ENCODE assay signal across 1 cellular context in the genomic region with DNA sequence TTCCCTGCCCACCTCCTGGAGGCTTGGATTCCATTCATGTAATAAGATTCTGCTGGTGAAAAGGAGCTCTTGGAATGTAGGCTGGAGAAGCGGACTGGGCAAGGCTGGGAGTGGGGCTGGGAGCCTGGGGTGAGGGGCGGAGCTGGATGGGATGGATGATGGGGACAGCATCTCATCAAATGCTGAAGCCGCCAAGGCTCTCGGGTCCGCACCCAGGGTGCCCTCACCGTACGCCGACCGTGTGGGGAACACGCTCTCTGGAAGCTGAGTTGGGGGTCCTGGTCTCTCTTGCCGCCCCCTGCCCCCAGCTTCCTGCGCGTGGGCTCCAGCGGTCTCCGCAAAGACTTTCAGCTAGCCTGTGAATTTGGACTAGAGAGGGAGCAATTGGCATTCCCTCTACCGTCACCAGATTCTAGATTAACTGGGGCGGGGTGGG.
TF ChIP-seq lines count a peak whose summit lies in the region.

No MANE protein-coding gene starts in this region.

TF ChIP-seq in WTC11, 78 proteins besides CTCF, POLR2A, EP300 and RAD21 (continued from another document):
- TF ChIP-seq, protein P1, sequence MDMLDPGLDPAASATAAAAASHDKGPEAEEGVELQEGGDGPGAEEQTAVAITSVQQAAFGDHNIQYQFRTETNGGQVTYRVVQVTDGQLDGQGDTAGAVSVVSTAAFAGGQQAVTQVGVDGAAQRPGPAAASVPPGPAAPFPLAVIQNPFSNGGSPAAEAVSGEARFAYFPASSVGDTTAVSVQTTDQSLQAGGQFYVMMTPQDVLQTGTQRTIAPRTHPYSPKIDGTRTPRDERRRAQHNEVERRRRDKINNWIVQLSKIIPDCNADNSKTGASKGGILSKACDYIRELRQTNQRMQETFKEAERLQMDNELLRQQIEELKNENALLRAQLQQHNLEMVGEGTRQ (CRISPR knock-in tag; IDR thresholded peaks at IDR 0.05), result no peak
- TF ChIP-seq NFYB (CRISPR knock-in tag; conservative IDR thresholded peaks at IDR 0.05; ENCODE audit: low read depth) (no peak), ZNF317 (CRISPR knock-in tag; IDR thresholded peaks at IDR 0.05; ENCODE audit: borderline replicate concordance, low read depth) (no peak), ZNF416 (CRISPR knock-in tag; IDR thresholded peaks at IDR 0.05) (no peak), MYBL2 (CRISPR knock-in tag; IDR thresholded peaks at IDR 0.05) (no peak), CREB1 (CRISPR knock-in tag; IDR thresholded peaks at IDR 0.05) (no peak), ESRRA (CRISPR knock-in tag; IDR thresholded peaks at IDR 0.05; ENCODE audit: borderline replicate concordance) (no peak), ZNF532 (CRISPR knock-in tag; IDR thresholded peaks at IDR 0.05; ENCODE audit: borderline replicate concordance) (no peak), NR3C1 (CRISPR knock-in tag; conservative IDR thresholded peaks at IDR 0.05; ENCODE audit: low read depth) (no peak)
- TF ChIP-seq, protein P2, sequence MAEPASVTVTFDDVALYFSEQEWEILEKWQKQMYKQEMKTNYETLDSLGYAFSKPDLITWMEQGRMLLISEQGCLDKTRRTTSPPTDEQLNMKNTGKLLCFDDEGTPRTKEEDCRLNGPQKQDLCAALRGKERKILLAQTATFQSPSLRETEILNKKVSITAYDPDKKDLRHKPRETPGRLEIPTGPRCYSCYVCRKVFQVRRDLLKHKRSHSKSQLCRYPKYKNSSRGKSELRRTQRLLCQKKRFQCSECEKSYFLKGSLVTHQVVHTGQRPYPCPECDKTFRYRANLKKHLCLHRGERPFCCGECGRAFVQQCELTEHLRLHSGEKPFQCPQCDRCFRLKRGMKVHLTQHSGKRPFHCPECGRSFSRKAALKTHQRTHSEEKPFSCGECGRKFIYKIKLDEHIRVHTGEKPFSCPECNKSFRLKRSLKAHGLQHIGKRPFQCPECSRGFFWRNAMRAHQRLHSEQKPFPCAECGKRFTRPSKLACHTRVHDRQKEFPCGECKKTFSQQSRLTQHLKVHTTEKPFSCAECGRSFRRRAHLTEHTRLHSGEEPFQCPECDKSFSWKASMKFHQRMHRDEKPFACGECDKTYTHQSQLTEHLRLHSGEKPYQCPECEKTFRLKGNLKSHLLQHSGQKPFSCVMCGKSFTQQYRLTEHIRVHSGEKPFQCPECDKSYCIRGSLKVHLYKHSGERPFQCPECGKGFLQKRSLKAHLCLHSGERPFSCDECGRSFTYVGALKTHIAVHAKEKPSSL (CRISPR knock-in tag; conservative IDR thresholded peaks at IDR 0.05), result no peak
